Comparison of ENCODE assay signal across 1 cellular context in genomic region chr5:14229181-14229580, GRCh38.
TF ChIP-seq lines count a peak whose summit lies in the region.

No MANE protein-coding gene starts in this region.

TF ChIP-seq in GM12878, 131 proteins besides CTCF, POLR2A, EP300 and RAD21 (continued from another document):
- TF ChIP-seq, protein P1, sequence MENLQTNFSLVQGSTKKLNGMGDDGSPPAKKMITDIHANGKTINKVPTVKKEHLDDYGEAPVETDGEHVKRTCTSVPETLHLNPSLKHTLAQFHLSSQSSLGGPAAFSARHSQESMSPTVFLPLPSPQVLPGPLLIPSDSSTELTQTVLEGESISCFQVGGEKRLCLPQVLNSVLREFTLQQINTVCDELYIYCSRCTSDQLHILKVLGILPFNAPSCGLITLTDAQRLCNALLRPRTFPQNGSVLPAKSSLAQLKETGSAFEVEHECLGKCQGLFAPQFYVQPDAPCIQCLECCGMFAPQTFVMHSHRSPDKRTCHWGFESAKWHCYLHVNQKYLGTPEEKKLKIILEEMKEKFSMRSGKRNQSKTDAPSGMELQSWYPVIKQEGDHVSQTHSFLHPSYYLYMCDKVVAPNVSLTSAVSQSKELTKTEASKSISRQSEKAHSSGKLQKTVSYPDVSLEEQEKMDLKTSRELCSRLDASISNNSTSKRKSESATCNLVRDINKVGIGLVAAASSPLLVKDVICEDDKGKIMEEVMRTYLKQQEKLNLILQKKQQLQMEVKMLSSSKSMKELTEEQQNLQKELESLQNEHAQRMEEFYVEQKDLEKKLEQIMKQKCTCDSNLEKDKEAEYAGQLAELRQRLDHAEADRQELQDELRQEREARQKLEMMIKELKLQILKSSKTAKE (IDR thresholded peaks at IDR 0.05; ENCODE audit: low read depth, poor library complexity, severe bottlenecking): no peak
- TF ChIP-seq NR2C2 (IDR thresholded peaks at IDR 0.05; ENCODE audit: borderline replicate concordance, control insufficient read depth, insufficient read length, low read depth) (no peak), ZNF24 (IDR thresholded peaks at IDR 0.05) (no peak), HDAC6 (IDR thresholded peaks at IDR 0.05; ENCODE audit: unreplicated experiment) (no peak), REST (IDR thresholded peaks at IDR 0.05; ENCODE audit: low read depth, low read length) (no peak), RELB (IDR thresholded peaks at IDR 0.05; ENCODE audit: low read depth) (no peak), EGR1 (IDR thresholded peaks at IDR 0.05; ENCODE audit: borderline replicate concordance in 1 of 2, low read depth in 2 of 2, low read length in 2 of 2) (no peak), TCF7 (IDR thresholded peaks at IDR 0.05; ENCODE audit: borderline replicate concordance) (no peak), SMC3 (IDR thresholded peaks at IDR 0.05; ENCODE audit: borderline replicate concordance, low read length) (no peak), ETV6 (conservative IDR thresholded peaks at IDR 0.05 in 1 of 2, IDR thresholded peaks at IDR 0.05 in 1 of 2; ENCODE audit: borderline replicate concordance in 1 of 2, low read depth in 1 of 2) (no peak), CHD4 (IDR thresholded peaks at IDR 0.05) (no peak), ZNF384 (IDR thresholded peaks at IDR 0.05; ENCODE audit: borderline replicate concordance, low read depth, low read length) (no peak)
- TF ChIP-seq, protein P2, sequence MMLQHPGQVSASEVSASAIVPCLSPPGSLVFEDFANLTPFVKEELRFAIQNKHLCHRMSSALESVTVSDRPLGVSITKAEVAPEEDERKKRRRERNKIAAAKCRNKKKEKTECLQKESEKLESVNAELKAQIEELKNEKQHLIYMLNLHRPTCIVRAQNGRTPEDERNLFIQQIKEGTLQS (IDR thresholded peaks at IDR 0.05; ENCODE audit: borderline replicate concordance, extremely low read depth, low read depth, low read length): no peak
- TF ChIP-seq, protein P3, sequence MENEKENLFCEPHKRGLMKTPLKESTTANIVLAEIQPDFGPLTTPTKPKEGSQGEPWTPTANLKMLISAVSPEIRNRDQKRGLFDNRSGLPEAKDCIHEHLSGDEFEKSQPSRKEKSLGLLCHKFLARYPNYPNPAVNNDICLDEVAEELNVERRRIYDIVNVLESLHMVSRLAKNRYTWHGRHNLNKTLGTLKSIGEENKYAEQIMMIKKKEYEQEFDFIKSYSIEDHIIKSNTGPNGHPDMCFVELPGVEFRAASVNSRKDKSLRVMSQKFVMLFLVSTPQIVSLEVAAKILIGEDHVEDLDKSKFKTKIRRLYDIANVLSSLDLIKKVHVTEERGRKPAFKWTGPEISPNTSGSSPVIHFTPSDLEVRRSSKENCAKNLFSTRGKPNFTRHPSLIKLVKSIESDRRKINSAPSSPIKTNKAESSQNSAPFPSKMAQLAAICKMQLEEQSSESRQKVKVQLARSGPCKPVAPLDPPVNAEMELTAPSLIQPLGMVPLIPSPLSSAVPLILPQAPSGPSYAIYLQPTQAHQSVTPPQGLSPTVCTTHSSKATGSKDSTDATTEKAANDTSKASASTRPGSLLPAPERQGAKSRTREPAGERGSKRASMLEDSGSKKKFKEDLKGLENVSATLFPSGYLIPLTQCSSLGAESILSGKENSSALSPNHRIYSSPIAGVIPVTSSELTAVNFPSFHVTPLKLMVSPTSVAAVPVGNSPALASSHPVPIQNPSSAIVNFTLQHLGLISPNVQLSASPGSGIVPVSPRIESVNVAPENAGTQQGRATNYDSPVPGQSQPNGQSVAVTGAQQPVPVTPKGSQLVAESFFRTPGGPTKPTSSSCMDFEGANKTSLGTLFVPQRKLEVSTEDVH (IDR thresholded peaks at IDR 0.05; ENCODE audit: low read depth, partially characterized antibody): no peak
- TF ChIP-seq, protein P4, sequence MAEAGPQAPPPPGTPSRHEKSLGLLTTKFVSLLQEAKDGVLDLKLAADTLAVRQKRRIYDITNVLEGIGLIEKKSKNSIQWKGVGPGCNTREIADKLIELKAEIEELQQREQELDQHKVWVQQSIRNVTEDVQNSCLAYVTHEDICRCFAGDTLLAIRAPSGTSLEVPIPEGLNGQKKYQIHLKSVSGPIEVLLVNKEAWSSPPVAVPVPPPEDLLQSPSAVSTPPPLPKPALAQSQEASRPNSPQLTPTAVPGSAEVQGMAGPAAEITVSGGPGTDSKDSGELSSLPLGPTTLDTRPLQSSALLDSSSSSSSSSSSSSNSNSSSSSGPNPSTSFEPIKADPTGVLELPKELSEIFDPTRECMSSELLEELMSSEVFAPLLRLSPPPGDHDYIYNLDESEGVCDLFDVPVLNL (IDR thresholded peaks at IDR 0.05; ENCODE audit: low read depth, low read length): no peak
